Comparison of ENCODE assay signal across 13 cellular contexts in genomic region chr11:65124480-65125196, GRCh38. TPM values are rescaled to one million over a fixed set of nuclear protein-coding genes. Genes with fewer than 3 reads are reported as not detected.
DNase-seq lines count a peak whose midpoint lies in the region; FAIRE-seq and TF ChIP-seq lines count a peak whose summit lies in the region.
"Had no signal": no experiment of that assay in that cellular context is flagged by ENCODE, and none has a peak within 500 bp of the region (broad histone marks: within the 10 kb centered on the region; RNA-seq: fewer than 3 reads in every experiment).

No MANE protein-coding gene starts in this region.

- H3K27ac Mint-ChIP-seq in activated naive CD4-positive, alpha-beta T cell treated with anti-CD3 and anti-CD28 coated beads, Interleukin-2, amount 50 U/mL, for 24 hours = no peak overlapping the region
- H3K27ac Mint-ChIP-seq in type B pancreatic cell = peak overlapping the region; percentile 14

- TF ChIP-seq CTCF in VCaP (conservative IDR thresholded peaks at IDR 0.05) (no peak), endothelial cell of umbilical vein (IDR thresholded peaks at IDR 0.05; ENCODE audit: extremely low read depth in 1 of 2, insufficient read depth in 1 of 2, low read depth in 1 of 2, low read length in 2 of 2) (no peak), type B pancreatic cell (conservative IDR thresholded peaks at IDR 0.05) (no peak)

- intact Hi-C loops in endothelial cell of umbilical vein (cut with micrococcal nuclease) = no loop called here

- no peaks in the 10 kb centered on the region for H3K27me3 Mint-ChIP-seq in activated naive CD4-positive, alpha-beta T cell treated with anti-CD3 and anti-CD28 coated beads, Interleukin-2, amount 50 U/mL, for 24 hours
- no peaks in the 10 kb centered on the region for H3K27me3 Mint-ChIP-seq in type B pancreatic cell

- TF ChIP-seq POLR2A in endothelial cell of umbilical vein (IDR thresholded peaks at IDR 0.05; ENCODE audit: low read depth, low read length) = no peak

- H3K9ac ChIP-seq in endothelial cell of umbilical vein (replicated peaks; ENCODE audit: extremely low read depth, insufficient read depth, low read length) = no peak overlapping the region

- H3K4me3 ChIP-seq in endothelial cell of umbilical vein (replicated peaks in 1 of 3; ENCODE audit: insufficient read depth in 1 of 3, low read depth in 1 of 3, low read length in 3 of 3) = no peak overlapping the region

- peak overlapping the region; percentile 63 for H3K4me3 Mint-ChIP-seq in activated naive CD4-positive, alpha-beta T cell treated with anti-CD3 and anti-CD28 coated beads, Interleukin-2, amount 50 U/mL, for 24 hours
- peak overlapping the region; percentile 49 for H3K4me3 Mint-ChIP-seq in type B pancreatic cell

- peaks cover 20% of the 10 kb centered on the region for H3K36me3 Mint-ChIP-seq in activated naive CD4-positive, alpha-beta T cell treated with anti-CD3 and anti-CD28 coated beads, Interleukin-2, amount 50 U/mL, for 24 hours
- peaks cover 12% of the 10 kb centered on the region for H3K36me3 Mint-ChIP-seq in type B pancreatic cell

- peaks cover 33% of the 10 kb centered on the region for H3K79me2 ChIP-seq in endothelial cell of umbilical vein (ENCODE audit: control insufficient read depth, insufficient read depth, low read length)

- POLR2A ChIA-PET in endothelial cell of umbilical vein (lab: Charles Lee) = no interaction called here

- no peak overlapping the region for H2AFZ ChIP-seq in endothelial cell of umbilical vein (ENCODE audit: low read depth, low read length)

- H4K20me1 ChIP-seq in endothelial cell of umbilical vein (replicated peaks; ENCODE audit: control insufficient read depth, extremely low read depth, insufficient read depth, low read length) = no peaks in the 10 kb centered on the region

- H3K9me3 ChIP-seq in endothelial cell of umbilical vein (replicated peaks; ENCODE audit: control insufficient read depth, insufficient read depth, low read length) = no peaks in the 10 kb centered on the region

- in situ Hi-C loops in ACHN (cut with HindIII; ENCODE audit: low pct_ligation_motif_present, low pct_unique_long_range_greater_than_20kb, low sequenced_read_pairs) = no loop called here

- no peaks in the 10 kb centered on the region for H3K9me3 Mint-ChIP-seq in activated naive CD4-positive, alpha-beta T cell treated with anti-CD3 and anti-CD28 coated beads, Interleukin-2, amount 50 U/mL, for 24 hours
- no peaks in the 10 kb centered on the region for H3K9me3 Mint-ChIP-seq in type B pancreatic cell

- no peaks in the 10 kb centered on the region for H3K27me3 ChIP-seq in endothelial cell of umbilical vein (ENCODE audit: control insufficient read depth in 2 of 2, insufficient read depth in 2 of 2, low read length in 2 of 2)

- CTCF ChIA-PET in endothelial cell of umbilical vein (lab: Charles Lee) = interaction anchor here (1.0 kb wide), 1 partner anchor 80 kb away, joined by 3 read pairs; no protein-coding TSS in a partner anchor

- dilution Hi-C loops in endothelial cell of umbilical vein (cut with MboI; ENCODE audit: extremely low pct_ligation_motif_present, low sequenced_read_pairs) = no loop called here

- H3K4me2 ChIP-seq in endothelial cell of umbilical vein (ENCODE audit: insufficient read depth, low read length) = no peak overlapping the region

- BruUV-seq in endothelial cell of umbilical vein (replicated peaks; lab: Mats Ljungman, UMichigan) = TSS peak; percentile 0

- H3K4me1 Mint-ChIP-seq in activated naive CD4-positive, alpha-beta T cell treated with anti-CD3 and anti-CD28 coated beads, Interleukin-2, amount 50 U/mL, for 24 hours = peaks cover 37% of the 10 kb centered on the region
- peaks cover 12% of the 10 kb centered on the region for H3K4me1 Mint-ChIP-seq in type B pancreatic cell (ENCODE audit: unreplicated experiment)

- peak overlapping the region; percentile 100; the same call in 1 of the 2 replicates for H3K27ac ChIP-seq in VCaP
- H3K27ac ChIP-seq in endothelial cell of umbilical vein (ENCODE audit: insufficient read depth, low read depth, low read length) = no peak overlapping the region

- H3K4me1 ChIP-seq in endothelial cell of umbilical vein (ENCODE audit: control insufficient read depth, extremely low read depth, insufficient read depth, low read length) = peaks cover 11% of the 10 kb centered on the region

- no peak for FAIRE-seq in endothelial cell of umbilical vein (lab: Jason Lieb, UNC)
- FAIRE-seq: TTC549 had no signal

- peaks cover 17 to 44% of the 10 kb centered on the region in 2 experiments for H3K36me3 ChIP-seq in endothelial cell of umbilical vein (ENCODE audit: control insufficient read depth in 2 of 2, extremely low read depth in 1 of 2, insufficient read depth in 2 of 2, low read length in 2 of 2)

- H3K9me1 ChIP-seq in endothelial cell of umbilical vein (replicated peaks; ENCODE audit: control insufficient read depth, extremely low read depth, insufficient read depth, low read length) = no peaks in the 10 kb centered on the region

- no peak for DNase-seq in activated naive CD4-positive, alpha-beta T cell (lab: John Stamatoyannopoulos, UW)
- DNase-seq in endothelial cell of umbilical vein (ENCODE audit: low read depth, low spot score) (no peak), type B pancreatic cell (ENCODE audit: extremely low spot score, unreplicated experiment) (no peak), SHP77 treated with DMSO at 0.1 percent for 48 hours (lab: John Stamatoyannopoulos, UW) (no peak), NCI-H146 (lab: John Stamatoyannopoulos, UW) (no peak), ACHN (no peak)
- DNase-seq: kidney glomerular epithelial cell; NCI-H187 treated with DMSO at 0.1 percent for 48 hours; NCI-H748 treated with DMSO at 0.1 percent for 48 hours; stimulated activated CD4-positive, alpha-beta T cell treated with anti-CD3 and anti-CD28 coated beads, Interleukin-2, amount 100 ng/mL, for 48 hours had no signal

TF ChIP-seq in endothelial cell of umbilical vein, 7 proteins besides CTCF, POLR2A, EP300 and RAD21 (continues in another document):
- no peak for TF ChIP-seq EZH2 (IDR thresholded peaks at IDR 0.05; ENCODE audit: borderline replicate concordance, low read depth, low read length, severe bottlenecking)
- no peak for TF ChIP-seq FOS (IDR thresholded peaks at IDR 0.05; ENCODE audit: borderline replicate concordance, insufficient read depth, low read length)

RNA-seq across cellular contexts. Expression of gene MRPL49, which starts 2.5 kb away (rescaled TPM):
- total RNA-seq in endothelial cell of umbilical vein (49.7 and 51.6 TPM in 2 replicates), type B pancreatic cell (ENCODE audit: low replicate concordance) (49.1 and 54.8 TPM in 2 replicates)
- polyA plus RNA-seq in endothelial cell of umbilical vein = 76.8 and 90.4 TPM in 2 replicates
- 60.2 and 65.0 TPM in 2 replicates for polyA plus RNA-seq in endothelial cell of umbilical vein (2011; cell fraction: cytosol; rRNA removed)
- polyA plus RNA-seq in endothelial cell of umbilical vein (2011; cell fraction: nucleus; rRNA removed) = 26.6 and 29.5 TPM in 2 replicates
- polyA plus RNA-seq in endothelial cell of umbilical vein (2012) = 36.1 and 37.6 TPM in 2 replicates
- polyA minus RNA-seq in endothelial cell of umbilical vein = 36.1 and 40.1 TPM in 2 replicates
- 43.0 TPM for polyA minus RNA-seq in endothelial cell of umbilical vein (2011; cell fraction: cytosol; rRNA and poly(A)+ RNA removed)
- 8.4 and 11.4 TPM in 2 replicates for polyA minus RNA-seq in endothelial cell of umbilical vein (2011; cell fraction: nucleus; rRNA and poly(A)+ RNA removed)

RNA-seq across cellular contexts. Expression of gene FAU, which starts 2.7 kb away (rescaled TPM):
- total RNA-seq in endothelial cell of umbilical vein (746 and 784 TPM in 2 replicates), type B pancreatic cell (ENCODE audit: low replicate concordance) (758 and 795 TPM in 2 replicates)
- polyA plus RNA-seq in endothelial cell of umbilical vein = 741 and 809 TPM in 2 replicates
- 617 and 778 TPM in 2 replicates for polyA plus RNA-seq in endothelial cell of umbilical vein (2011; cell fraction: cytosol; rRNA removed)
- 248 and 301 TPM in 2 replicates for polyA plus RNA-seq in endothelial cell of umbilical vein (2011; cell fraction: nucleus; rRNA removed)
- polyA plus RNA-seq in endothelial cell of umbilical vein (2012) = 942 and 1,263 TPM in 2 replicates
- 207 and 228 TPM in 2 replicates for polyA minus RNA-seq in endothelial cell of umbilical vein
- 448 TPM for polyA minus RNA-seq in endothelial cell of umbilical vein (2011; cell fraction: cytosol; rRNA and poly(A)+ RNA removed)
- polyA minus RNA-seq in endothelial cell of umbilical vein (2011; cell fraction: nucleus; rRNA and poly(A)+ RNA removed) = 47.7 and 69.2 TPM in 2 replicates

RNA-seq across cellular contexts. Expression of gene ZNHIT2, which starts 7.1 kb away (rescaled TPM):
- total RNA-seq in endothelial cell of umbilical vein (9.0 and 9.2 TPM in 2 replicates), type B pancreatic cell (ENCODE audit: low replicate concordance) (11.4 and 12.2 TPM in 2 replicates)
- polyA plus RNA-seq in endothelial cell of umbilical vein = 7.1 and 12.8 TPM in 2 replicates
- 2.2 and 4.9 TPM in 2 replicates for polyA plus RNA-seq in endothelial cell of umbilical vein (2011; cell fraction: cytosol; rRNA removed)
- 1.7 and 2.1 TPM in 2 replicates for polyA plus RNA-seq in endothelial cell of umbilical vein (2011; cell fraction: nucleus; rRNA removed)
- polyA plus RNA-seq in endothelial cell of umbilical vein (2012) = 4.2 and 6.0 TPM in 2 replicates
- 1.7 and 3.5 TPM in 2 replicates for polyA minus RNA-seq in endothelial cell of umbilical vein
- polyA minus RNA-seq in endothelial cell of umbilical vein (2011; cell fraction: cytosol; rRNA and poly(A)+ RNA removed) = 22.9 TPM
- polyA minus RNA-seq in endothelial cell of umbilical vein (2011; cell fraction: nucleus; rRNA and poly(A)+ RNA removed) = 3.8 and 5.3 TPM in 2 replicates

RNA-seq across cellular contexts. Expression of gene SYVN1, which starts 9.7 kb away (rescaled TPM):
- 34.5 and 36.0 TPM in 2 replicates for total RNA-seq in endothelial cell of umbilical vein
- 39.1 and 45.1 TPM in 2 replicates for polyA plus RNA-seq in endothelial cell of umbilical vein
- 21.1 and 23.8 TPM in 2 replicates for polyA plus RNA-seq in endothelial cell of umbilical vein (2011; cell fraction: cytosol; rRNA removed)
- 66.5 and 85.9 TPM in 2 replicates for polyA plus RNA-seq in endothelial cell of umbilical vein (2011; cell fraction: nucleus; rRNA removed)
- polyA plus RNA-seq in endothelial cell of umbilical vein (2012) = 23.8 and 26.9 TPM in 2 replicates
- 119 and 128 TPM in 2 replicates for polyA minus RNA-seq in endothelial cell of umbilical vein
- 19.5 TPM for polyA minus RNA-seq in endothelial cell of umbilical vein (2011; cell fraction: cytosol; rRNA and poly(A)+ RNA removed)
- 29.6 and 50.5 TPM in 2 replicates for polyA minus RNA-seq in endothelial cell of umbilical vein (2011; cell fraction: nucleus; rRNA and poly(A)+ RNA removed)
- 48.6 and 50.6 TPM in 2 replicates for total RNA-seq in type B pancreatic cell (ENCODE audit: low replicate concordance)

RNA-seq across cellular contexts. Expression of gene TM7SF2, which starts 13.0 kb away (rescaled TPM):
- 11.6 and 16.2 TPM in 2 replicates for total RNA-seq in endothelial cell of umbilical vein
- polyA plus RNA-seq in endothelial cell of umbilical vein = 39.5 and 47.1 TPM in 2 replicates
- 15.4 and 20.4 TPM in 2 replicates for polyA plus RNA-seq in endothelial cell of umbilical vein (2011; cell fraction: cytosol; rRNA removed)
- polyA plus RNA-seq in endothelial cell of umbilical vein (2011; cell fraction: nucleus; rRNA removed) = 32.1 and 45.2 TPM in 2 replicates
- 7.0 and 7.9 TPM in 2 replicates for polyA plus RNA-seq in endothelial cell of umbilical vein (2012)
- 24.1 and 26.5 TPM in 2 replicates for polyA minus RNA-seq in endothelial cell of umbilical vein
- polyA minus RNA-seq in endothelial cell of umbilical vein (2011; cell fraction: cytosol; rRNA and poly(A)+ RNA removed) = 4.5 TPM
- 13.4 and 13.8 TPM in 2 replicates for polyA minus RNA-seq in endothelial cell of umbilical vein (2011; cell fraction: nucleus; rRNA and poly(A)+ RNA removed)
- 52.2 and 61.3 TPM in 2 replicates for total RNA-seq in type B pancreatic cell (ENCODE audit: low replicate concordance)
